ENCODE assay signal across 8 cellular contexts in the genomic region with DNA sequence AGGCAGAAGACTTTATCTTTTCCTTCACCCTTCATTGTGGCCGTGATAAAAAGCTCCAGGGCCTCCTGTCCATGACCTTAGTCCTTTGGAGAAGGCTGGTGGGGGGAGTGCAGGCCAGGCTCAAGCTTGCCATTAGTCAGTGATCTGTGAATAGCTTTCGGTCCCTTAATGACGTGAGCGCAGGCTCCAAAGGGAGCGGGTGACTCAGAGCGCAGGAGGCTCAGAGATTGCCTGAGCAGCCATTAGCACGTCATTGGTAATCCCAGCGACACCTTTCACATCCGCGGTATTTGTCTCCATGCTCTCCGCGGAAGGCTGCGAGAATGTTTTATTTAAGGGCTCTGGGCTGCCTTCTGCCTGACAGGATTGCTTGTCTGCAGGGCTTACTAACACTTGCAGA.
DNase-seq lines count a peak whose midpoint lies in the region; ATAC-seq and FAIRE-seq lines count a peak whose summit lies in the region.

No MANE protein-coding gene starts in this region.

- no peaks in the 10 kb centered on the region for H3K4me1 Mint-ChIP-seq in stimulated activated naive B cell treated with anti-CD40 and anti-IgM and Interleukin-4, amounts not matched to agents 10 μg/mL and 1 μg/mL and 100 μg/mL, for 72 hours

- H3K36me3 Mint-ChIP-seq in stimulated activated naive B cell treated with anti-CD40 and anti-IgM and Interleukin-4, amounts not matched to agents 10 μg/mL and 1 μg/mL and 100 μg/mL, for 72 hours: no peaks in the 10 kb centered on the region

- DNase-seq in DMS153 (lab: John Stamatoyannopoulos, UW) (peak; percentile 34), DMS153 treated with DMSO at 0.1 percent for 48 hours (lab: John Stamatoyannopoulos, UW; ENCODE audit: unreplicated experiment) (no peak), cerebellar cortex (ENCODE audit: low spot score) (peak; percentile 4), D341Med (ENCODE audit: low spot score) (no peak)
- DNase-seq in stimulated activated naive B cell treated with anti-CD40 and anti-IgM and Interleukin-4, amounts not matched to agents 10 μg/mL and 1 μg/mL and 100 μg/mL, for 72 hours: peak; percentile 10

- FAIRE-seq in islet of Langerhans (lab: Jason Lieb, UNC): peak; percentile 79

- H3K4me3 Mint-ChIP-seq in stimulated activated naive B cell treated with anti-CD40 and anti-IgM and Interleukin-4, amounts not matched to agents 10 μg/mL and 1 μg/mL and 100 μg/mL, for 72 hours: no peak overlapping the region

- no peaks in the 10 kb centered on the region for H3K27me3 Mint-ChIP-seq in stimulated activated naive B cell treated with anti-CD40 and anti-IgM and Interleukin-4, amounts not matched to agents 10 μg/mL and 1 μg/mL and 100 μg/mL, for 72 hours

- no peaks in the 10 kb centered on the region for H3K9me3 Mint-ChIP-seq in stimulated activated naive B cell treated with anti-CD40 and anti-IgM and Interleukin-4, amounts not matched to agents 10 μg/mL and 1 μg/mL and 100 μg/mL, for 72 hours

- peak; percentile 44 to 82 for ATAC-seq in stimulated activated naive B cell treated with anti-CD40 and anti-IgM and Interleukin-4, amounts not matched to agents 10 μg/mL and 1 μg/mL and 100 μg/mL, for 72 hours (replicated peaks)
- ATAC-seq in HG03159 (IDR thresholded peaks at IDR 0.05; ENCODE audit: unreplicated experiment): no peak
- no peak for ATAC-seq in GM19395 (IDR thresholded peaks at IDR 0.05; ENCODE audit: unreplicated experiment)

- no peak overlapping the region for H3K27ac Mint-ChIP-seq in stimulated activated naive B cell treated with anti-CD40 and anti-IgM and Interleukin-4, amounts not matched to agents 10 μg/mL and 1 μg/mL and 100 μg/mL, for 72 hours

Comparison
In these comparisons a context has a peak if more than half of its experiments do, and no peak if none do; other contexts are left out.
1. DNase-seq: peak in DMS153 (single experiment), cerebellar cortex (single experiment) and stimulated activated naive B cell treated with anti-CD40 and anti-IgM and Interleukin-4, amounts not matched to agents 10 μg/mL and 1 μg/mL and 100 μg/mL, for 72 hours (single experiment); none in DMS153 treated with DMSO at 0.1 percent for 48 hours (single experiment) and D341Med (single experiment).
2. ATAC-seq: peak in stimulated activated naive B cell treated with anti-CD40 and anti-IgM and Interleukin-4, amounts not matched to agents 10 μg/mL and 1 μg/mL and 100 μg/mL, for 72 hours (2 of 2); none in HG03159 (single experiment) and GM19395 (single experiment).